11 cellular contexts compared by ENCODE assay signal in the genomic region with DNA sequence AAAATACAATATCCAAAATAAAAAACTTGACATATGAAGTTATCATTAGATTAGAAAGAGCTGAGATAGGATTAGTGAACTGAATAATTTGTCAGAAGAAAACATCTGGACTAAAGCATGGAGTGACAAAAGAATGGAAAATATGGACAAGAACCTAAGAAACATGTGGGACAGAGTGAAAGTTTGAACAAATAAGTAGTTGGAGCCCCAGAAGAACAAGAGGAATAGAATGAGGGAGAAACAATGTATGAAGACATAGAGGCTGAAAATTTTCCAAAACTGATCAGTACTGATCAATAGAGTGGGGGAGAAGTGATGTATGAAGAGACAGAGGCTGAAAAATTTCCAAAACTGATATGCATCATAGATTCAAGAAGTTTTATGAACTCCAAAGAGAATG.
"Had no signal": no experiment of that assay in that cellular context is flagged by ENCODE, and none has a peak within 500 bp of the region (broad histone marks: within the 10 kb centered on the region; RNA-seq: fewer than 3 reads in every experiment).

No MANE protein-coding gene starts in this region.

- ATAC-seq: GM23338, HCT116 had no signal

- H3K4me1 ChIP-seq: HAP-1 had no signal

- H3K4me3 Mint-ChIP-seq: GM23338, H9, HFFc6 had no signal

- DNase-seq: GM23248, GOT3, H7, H9, HCEC 1CT, HFFc6 had no signal

- H3K9me3 Mint-ChIP-seq: GM23338 had no signal

- H3K4me1 Mint-ChIP-seq: GM23338, H9 had no signal

- H3K9ac ChIP-seq: GM23248 had no signal

- H3K36me3 ChIP-seq: HAP-1 had no signal

- H2AFZ ChIP-seq: GM23248, GM23338 had no signal

- H3K9me3 ChIP-seq: HAP-1 had no signal

- H3K27ac ChIP-seq: GM23248 had no signal

- H3K27ac Mint-ChIP-seq: GM23338, H9, HFFc6 had no signal

- H3K4me3 ChIP-seq: GM23248, GM23338, HAP-1 had no signal

- FAIRE-seq: H1, H54 had no signal

- H3K4me2 ChIP-seq: GM23338 had no signal
